ENCODE assay signal across 7 cellular contexts in the genomic region with DNA sequence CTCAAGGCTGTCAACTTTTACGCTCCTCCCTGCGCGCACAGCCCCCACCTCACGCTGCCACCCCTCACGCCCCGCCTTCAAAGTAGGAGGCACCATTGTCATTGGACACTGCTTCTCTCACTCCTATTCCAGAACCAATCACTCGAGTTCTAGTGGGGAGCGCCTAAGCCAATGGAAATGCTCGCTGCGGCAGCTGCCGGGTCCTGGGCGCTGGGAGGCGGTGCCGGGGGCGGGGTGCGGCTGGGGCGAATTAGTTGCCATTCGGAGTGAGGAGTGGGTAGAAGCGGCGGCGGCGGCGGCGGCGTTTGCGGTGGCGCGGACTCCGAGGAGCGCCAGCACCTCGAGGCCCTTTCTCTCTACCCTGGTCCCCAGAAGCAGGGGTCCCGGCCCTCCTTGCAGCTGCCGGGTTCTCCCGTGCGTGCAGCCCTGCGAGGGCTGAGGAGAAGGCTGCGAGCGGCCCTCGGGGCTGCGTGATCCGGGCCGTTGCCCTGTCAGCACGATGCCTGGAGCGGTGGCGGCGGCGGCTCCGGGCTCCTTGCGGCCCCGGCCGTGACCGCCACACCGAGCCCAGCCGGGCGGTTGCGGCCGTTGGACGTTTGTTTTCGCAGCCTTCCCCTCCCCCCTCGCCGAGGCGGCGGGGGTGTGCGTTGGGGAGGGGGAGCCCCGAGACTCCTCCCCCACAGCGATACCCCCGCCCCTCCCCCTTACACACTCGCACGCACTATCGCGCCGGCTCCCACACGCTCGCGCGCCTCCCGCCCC. TPM values are rescaled to one million over a fixed set of nuclear protein-coding genes. Genes with fewer than 3 reads are reported as not detected.
DNase-seq lines count a peak whose midpoint lies in the region; ATAC-seq, FAIRE-seq and TF ChIP-seq lines count a peak whose summit lies in the region.

Gene GLCCI1, plus strand, starts transcription at position 253 of the 762 bp plus-strand sequence. CDS start 555 bp downstream, outside the sequence.

- peak; percentile 87 for ATAC-seq in HG02981 (IDR thresholded peaks at IDR 0.05; ENCODE audit: unreplicated experiment)

- FAIRE-seq in GM18507 (lab: Jason Lieb, UNC) = peak; percentile 99

- peak within 1 kb of the TSS; percentile 93 for H3K4me2 ChIP-seq in hepatocyte

- 2% methylated on average over 38 of the region's 77 CpGs for WGBS in hepatocyte (ENCODE audit: low lambda C conversion rate, missing lambda C conversion rate)

- H3K9me3 ChIP-seq in hepatocyte (ENCODE audit: low read depth) = no peaks in the 10 kb centered on the region

- peaks cover 12% of the 10 kb centered on the region for H4K20me1 ChIP-seq in hepatocyte (ENCODE audit: insufficient read depth, poor library complexity, severe bottlenecking)

- TF ChIP-seq CTCF in astrocyte of the cerebellum (IDR thresholded peaks at IDR 0.05; ENCODE audit: low read depth, low read length, missing control alignments) (no peak), hepatocyte (IDR thresholded peaks at IDR 0.05; ENCODE audit: poor library complexity) (no peak)

- DNase-seq in GM18507 (ENCODE audit: extremely low spot score, insufficient read length, low read depth) (peak; percentile 87), NCI-H2029 treated with DMSO at 0.1 percent for 48 hours (lab: John Stamatoyannopoulos, UW) (peak; percentile 96), T-helper 9 cell (peak; percentile 93), astrocyte of the cerebellum (ENCODE audit: low read depth) (peak; percentile 94), hepatocyte (ENCODE audit: low spot score) (peak; percentile 97), renal cortical epithelial cell (ENCODE audit: low read depth) (peak; percentile 93)

- peak within 1 kb of the TSS; percentile 83 for H2AFZ ChIP-seq in hepatocyte

- H3K79me2 ChIP-seq in hepatocyte = peaks cover 37% of the 10 kb centered on the region

- peak within 1 kb of the TSS; percentile 97 for H3K27ac ChIP-seq in hepatocyte

- in situ Hi-C loops in astrocyte of the cerebellum (cut with HindIII; ENCODE audit: low sequenced_read_pairs) = no loop called here

- no peaks in the 10 kb centered on the region for H3K36me3 ChIP-seq in hepatocyte (replicated peaks; ENCODE audit: insufficient read depth, low read depth)

- no peaks in the 10 kb centered on the region for H3K9me2 ChIP-seq in hepatocyte (replicated peaks; ENCODE audit: insufficient read depth)

- H3K27me3 ChIP-seq in hepatocyte = no peaks in the 10 kb centered on the region

- peaks cover 14% of the 10 kb centered on the region for H3K4me1 ChIP-seq in hepatocyte (ENCODE audit: insufficient read depth)

- H3K4me3 ChIP-seq in astrocyte of the cerebellum (ENCODE audit: low read depth, low read length) (peak within 1 kb of the TSS; percentile 82), hepatocyte (peak within 1 kb of the TSS; percentile 94)

RNA-seq across cellular contexts. Expression of gene GLCCI1, which starts in this region (rescaled TPM):
- total RNA-seq in hepatocyte (18.2 and 21.4 TPM in 2 replicates), renal cortical epithelial cell (2.8 and 22.3 TPM in 2 replicates)
- polyA plus RNA-seq in hepatocyte = 15.7 and 28.8 TPM in 2 replicates

Comparison
In these comparisons a context has a peak if more than half of its experiments do, and no peak if none do; other contexts are left out.
1. Peak in every context shown above with its lines: DNase-seq, ATAC-seq, H3K4me3 ChIP-seq and H3K27ac ChIP-seq.